In the genomic region with DNA sequence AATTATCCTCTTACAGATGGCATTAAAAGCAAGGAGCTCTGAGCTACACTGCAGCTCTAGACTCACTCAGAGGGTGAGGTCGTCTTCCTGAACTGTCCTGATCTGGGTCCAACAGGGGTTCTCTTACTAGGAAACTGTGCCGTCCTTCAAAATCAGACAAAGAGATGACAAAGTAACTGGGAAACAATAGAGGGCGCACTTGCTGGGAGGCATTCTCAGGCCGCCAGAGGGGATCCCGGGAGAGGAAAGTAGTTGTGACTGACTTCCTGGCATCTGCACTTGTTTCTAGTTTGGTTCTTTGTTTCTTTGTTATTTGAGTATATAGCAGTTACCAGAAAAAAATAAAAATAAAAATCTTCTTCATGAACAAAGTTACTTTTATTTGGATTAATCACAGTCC, we compare ENCODE assay signal across 8 cellular contexts.
DNase-seq lines count a peak whose midpoint lies in the region; ATAC-seq and TF ChIP-seq lines count a peak whose summit lies in the region.
"Had no signal": no experiment of that assay in that cellular context is flagged by ENCODE, and none has a peak within 500 bp of the region (broad histone marks: within the 10 kb centered on the region; RNA-seq: fewer than 3 reads in every experiment).

No MANE protein-coding gene starts in this region.

- H3K4me3 ChIP-seq in GM12875 (ENCODE audit: low read depth, low read length): no peak overlapping the region
- no peak overlapping the region for H3K4me3 ChIP-seq in dorsolateral prefrontal cortex

- DNase-seq in NCI-H69 (lab: John Stamatoyannopoulos, UW) (peak; percentile 80), dorsolateral prefrontal cortex (no peak), pons (ENCODE audit: low spot score) (peak; percentile 42), DMS153 treated with DMSO at 0.1 percent for 48 hours (lab: John Stamatoyannopoulos, UW; ENCODE audit: unreplicated experiment) (no peak)
- no peak for DNase-seq in activated CD4-positive, CD25-positive, alpha-beta regulatory T cell treated with anti-CD3 and anti-CD28 coated beads, Interleukin-2, amount 50 U/mL, for 72 hours
- DNase-seq: effector memory CD8-positive, alpha-beta T cell had no signal

- intact Hi-C loops in dorsolateral prefrontal cortex (cut with DNase I): loop anchor here in 1 of 2 donors (10.0 kb wide), 1 partner anchor 157 kb away; no protein-coding TSS in a partner anchor

- no peak overlapping the region for H3K27ac ChIP-seq in dorsolateral prefrontal cortex

- H3K27me3 ChIP-seq in dorsolateral prefrontal cortex: peaks cover 0 to 7% (median 0%) of the 10 kb centered on the region in 45 donors

- no peak for ATAC-seq in HG03442 (IDR thresholded peaks at IDR 0.05; ENCODE audit: unreplicated experiment)
- ATAC-seq: effector memory CD8-positive, alpha-beta T cell had no signal

- peak; percentile 29; the same call in 1 of the 2 replicates for TF ChIP-seq CTCF in GM12875 (IDR thresholded peaks at IDR 0.05; ENCODE audit: borderline replicate concordance, insufficient read depth, low read depth, low read length)
- peak in 48 of 56 donors; percentile 10 to 63 (median 39) for TF ChIP-seq CTCF in dorsolateral prefrontal cortex (IDR thresholded peaks at IDR 0.05 in 54 of 56, conservative IDR thresholded peaks at IDR 0.05 in 2 of 56; ENCODE audit: low read depth in 1 of 56, partially characterized antibody in 56 of 56)

Comparison
In these comparisons a context has a peak if more than half of its experiments do, and no peak if none do; other contexts are left out.
1. DNase-seq: peak in NCI-H69 (single experiment) and pons (single experiment); none in dorsolateral prefrontal cortex (0 of 10), DMS153 treated with DMSO at 0.1 percent for 48 hours (single experiment) and activated CD4-positive, CD25-positive, alpha-beta regulatory T cell treated with anti-CD3 and anti-CD28 coated beads, Interleukin-2, amount 50 U/mL, for 72 hours (single experiment).